Comparison of ENCODE assay signal across 8 cellular contexts in genomic region chr13:109787135-109787954, GRCh38. TPM values are rescaled to one million over a fixed set of nuclear protein-coding genes. Genes with fewer than 3 reads are reported as not detected.
A peak's percentile ranks its signal among the peaks of the same experiment; 100 is the strongest.
DNase-seq lines count a peak whose midpoint lies in the region; ATAC-seq and TF ChIP-seq lines count a peak whose summit lies in the region.

No MANE protein-coding gene starts in this region.

- peaks cover 14% of the 10 kb centered on the region for H3K27me3 Mint-ChIP-seq in activated T-cell treated with anti-CD3 and anti-CD28 coated beads, Interleukin-2, amount 50 U/mL, for 24 hours
- peaks cover 32% of the 10 kb centered on the region for H3K27me3 Mint-ChIP-seq in nephron (ENCODE audit: low read depth)

- no peaks in the 10 kb centered on the region for H3K9me3 ChIP-seq in fibroblast of lung (ENCODE audit: control insufficient read depth, insufficient read depth, low read depth, low read length)

- H3K79me2 ChIP-seq in fibroblast of lung (ENCODE audit: control insufficient read depth, insufficient read depth, low read length): peaks cover 4% of the 10 kb centered on the region

- DNase-seq in DMS 273 (lab: John Stamatoyannopoulos, UW; ENCODE audit: unreplicated experiment) (peak; percentile 77), DMS 273 treated with DMSO at 0.1 percent for 48 hours (lab: John Stamatoyannopoulos, UW) (no peak), NCI-H226 (peak; percentile 44), fibroblast of lung (ENCODE audit: low read depth in 2 of 2) (peak in 1 of 2 donors; percentile 48), GM10248 (ENCODE audit: extremely low spot score) (no peak)
- DNase-seq in activated T-cell treated with anti-CD3 and anti-CD28 coated beads, Interleukin-2, amount 50 U/mL, for 24 hours: peak; percentile 64

- peaks cover 2% of the 10 kb centered on the region for H3K36me3 Mint-ChIP-seq in activated T-cell treated with anti-CD3 and anti-CD28 coated beads, Interleukin-2, amount 50 U/mL, for 24 hours (ENCODE audit: low read depth)
- H3K36me3 Mint-ChIP-seq in nephron (ENCODE audit: low read depth): peaks cover 3% of the 10 kb centered on the region

- no peaks in the 10 kb centered on the region for H3K9me3 Mint-ChIP-seq in activated T-cell treated with anti-CD3 and anti-CD28 coated beads, Interleukin-2, amount 50 U/mL, for 24 hours
- no peaks in the 10 kb centered on the region for H3K9me3 Mint-ChIP-seq in nephron

- POLR2A ChIA-PET in GM10248 (lab: Yijun Ruan, JAX): no interaction called here

- ATAC-seq in HG02852 (IDR thresholded peaks at IDR 0.05; ENCODE audit: unreplicated experiment): peak; percentile 4

- no peaks in the 10 kb centered on the region for H3K27me3 ChIP-seq in fibroblast of lung (ENCODE audit: control insufficient read depth, insufficient read depth, low read length)

- peak overlapping the region; percentile 32 for H3K27ac ChIP-seq in fibroblast of lung (ENCODE audit: insufficient read depth, low read length)

- peak overlapping the region; percentile 67 for H2AFZ ChIP-seq in fibroblast of lung (ENCODE audit: low read length)

- H3K4me3 ChIP-seq in fibroblast of lung (replicated peaks in 1 of 4; ENCODE audit: control extremely low read depth in 1 of 4, insufficient read depth in 1 of 4, low read depth in 3 of 4, low read length in 4 of 4): peak overlapping the region; percentile 56 to 80 (median 72)

- H3K4me3 Mint-ChIP-seq in activated T-cell treated with anti-CD3 and anti-CD28 coated beads, Interleukin-2, amount 50 U/mL, for 24 hours: peak overlapping the region; percentile 81
- peak overlapping the region; percentile 77 to 89 (median 88) for H3K4me3 Mint-ChIP-seq in nephron

- H3K27ac Mint-ChIP-seq in activated T-cell treated with anti-CD3 and anti-CD28 coated beads, Interleukin-2, amount 50 U/mL, for 24 hours: peak overlapping the region; percentile 74
- peak overlapping the region in 1 of 3 experiments; percentile 63 for H3K27ac Mint-ChIP-seq in nephron

- no peaks in the 10 kb centered on the region for H3K4me1 ChIP-seq in fibroblast of lung (ENCODE audit: control insufficient read depth, extremely low read depth, insufficient read depth, low read length)

- peak overlapping the region; percentile 80 for H3K4me2 ChIP-seq in fibroblast of lung (ENCODE audit: extremely low read depth, insufficient read depth, low read length)

- H3K36me3 ChIP-seq in fibroblast of lung (ENCODE audit: control insufficient read depth, insufficient read depth, low read length): peaks cover 3% of the 10 kb centered on the region

- H3K9ac ChIP-seq in fibroblast of lung (ENCODE audit: insufficient read depth, low read length): peak overlapping the region; percentile 70

- H3K4me1 Mint-ChIP-seq in activated T-cell treated with anti-CD3 and anti-CD28 coated beads, Interleukin-2, amount 50 U/mL, for 24 hours (ENCODE audit: low read depth): peaks cover 15% of the 10 kb centered on the region
- H3K4me1 Mint-ChIP-seq in nephron: no peaks in the 10 kb centered on the region

- TF ChIP-seq CTCF in fibroblast of lung (conservative IDR thresholded peaks at IDR 0.05 in 1 of 2, IDR thresholded peaks at IDR 0.05 in 1 of 2; ENCODE audit: low read depth in 1 of 2, low read length in 2 of 2) (no peak), nephron (IDR thresholded peaks at IDR 0.05; ENCODE audit: unreplicated experiment in 3 of 3) (no peak), GM10248 (IDR thresholded peaks at IDR 0.05; ENCODE audit: control extremely low read depth, extremely low read depth, low read depth, missing control alignments) (no peak)

- CTCF ChIA-PET in GM10248 (lab: Yijun Ruan, JAX): no interaction called here

- no peaks in the 10 kb centered on the region for H4K20me1 ChIP-seq in fibroblast of lung (ENCODE audit: control insufficient read depth, extremely low read depth, insufficient read depth, low read length)

RNA-seq across cellular contexts. Expression of gene IRS2, which starts 1.0 kb away (rescaled TPM):
- total RNA-seq in fibroblast of lung: 2.3 TPM in 2 replicates
- 1.9 and 2.3 TPM in 2 replicates for polyA plus RNA-seq in fibroblast of lung
- 3.4 and 4.3 TPM in 2 replicates for polyA plus RNA-seq in fibroblast of lung (2012)
- 1.0 and 2.3 TPM in 2 replicates for polyA minus RNA-seq in fibroblast of lung (ENCODE audit: low replicate concordance)

Comparison
In these comparisons a context has a peak if more than half of its experiments do, and no peak if none do; other contexts are left out.
1. DNase-seq: peak in DMS 273 (single experiment), NCI-H226 (single experiment) and activated T-cell treated with anti-CD3 and anti-CD28 coated beads, Interleukin-2, amount 50 U/mL, for 24 hours (single experiment); none in DMS 273 treated with DMSO at 0.1 percent for 48 hours (single experiment) and GM10248 (single experiment).